Comparison of ENCODE assay signal across 2 cellular contexts in genomic region chr9:129439242-129439641, GRCh38.
TF ChIP-seq lines count a peak whose summit lies in the region.

No MANE protein-coding gene starts in this region.

TF ChIP-seq in HepG2, 621 proteins besides CTCF, POLR2A, EP300 and RAD21:
- TF ChIP-seq ZNF234 (CRISPR knock-in tag; conservative IDR thresholded peaks at IDR 0.05) (no peak), ZMYM3 (CRISPR knock-in tag; IDR thresholded peaks at IDR 0.05) (peak; percentile 85), ZNF766 (CRISPR knock-in tag; IDR thresholded peaks at IDR 0.05; ENCODE audit: borderline replicate concordance) (no peak)

TF ChIP-seq in H1, 55 proteins besides CTCF, POLR2A, EP300 and RAD21:
- TF ChIP-seq HDAC2 (IDR thresholded peaks at IDR 0.05; ENCODE audit: borderline replicate concordance in 1 of 2, low read depth in 2 of 2, low read length in 2 of 2) (peak in 1 of 2 experiments; percentile 41; a peak in 1 of 4 replicates), KDM1A (IDR thresholded peaks at IDR 0.05; ENCODE audit: borderline replicate concordance, low read length) (peak; percentile 97)
- TF ChIP-seq, protein P1, sequence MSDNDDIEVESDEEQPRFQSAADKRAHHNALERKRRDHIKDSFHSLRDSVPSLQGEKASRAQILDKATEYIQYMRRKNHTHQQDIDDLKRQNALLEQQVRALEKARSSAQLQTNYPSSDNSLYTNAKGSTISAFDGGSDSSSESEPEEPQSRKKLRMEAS (IDR thresholded peaks at IDR 0.05): no peak
